24 cellular contexts compared by ENCODE assay signal in genomic region chr5:113265190-113265589, GRCh38.
DNase-seq lines count a peak whose midpoint lies in the region; TF ChIP-seq lines count a peak whose summit lies in the region.
"Had no signal": no experiment of that assay in that cellular context is flagged by ENCODE, and none has a peak within 500 bp of the region (broad histone marks: within the 10 kb centered on the region; RNA-seq: fewer than 3 reads in every experiment).

No MANE protein-coding gene starts in this region.

- no peak overlapping the region for H3K9ac ChIP-seq in H9 (ENCODE audit: extremely low read depth, insufficient read length, low read length)
- H3K9ac ChIP-seq: BLaER1 treated with 17β-estradiol and CSF1 and Interleukin-3, amounts not matched to agents 10 nM and 100 nM; SK-N-SH had no signal

- H3K4me2 ChIP-seq in H9 (ENCODE audit: insufficient read depth, insufficient read length, low read length) = no peak overlapping the region
- H3K4me2 ChIP-seq: BLaER1 treated with 17β-estradiol and CSF1 and Interleukin-3, amounts not matched to agents 10 nM and 100 nM; SK-N-SH had no signal

- no peak overlapping the region for H3K14ac ChIP-seq in H9 (ENCODE audit: insufficient read depth, low read length)

- no peak overlapping the region for H3K4me3 ChIP-seq in ovary
- H3K4me3 ChIP-seq: BLaER1 treated with 17β-estradiol and CSF1 and Interleukin-3, amounts not matched to agents 10 nM and 100 nM; MG63 had no signal

- H4K8ac ChIP-seq in H9 (replicated peaks; ENCODE audit: insufficient read length, low read depth, low read length) = no peak overlapping the region

- H3K9me3 Mint-ChIP-seq in H9 (no peaks in the 10 kb centered on the region), nephron progenitor cell (peaks cover 4% of the 10 kb centered on the region)
- H3K9me3 Mint-ChIP-seq: CD4-positive, alpha-beta T cell; HFFc6 had no signal

- H2BK5ac ChIP-seq in H9 (ENCODE audit: insufficient read length, low read length) = no peak overlapping the region

- intact Hi-C loops in ovary (cut with DNase I) = no loop called here

- no peaks in the 10 kb centered on the region for H3K23me2 ChIP-seq in H9 (ENCODE audit: insufficient read length, low read depth, low read length, poor library complexity, severe bottlenecking)

- TF ChIP-seq POLR2A in ovary (IDR thresholded peaks at IDR 0.05) = no peak

- H4K5ac ChIP-seq in H9 (ENCODE audit: insufficient read length, low read depth, low read length) = no peak overlapping the region

- H3K4me1 ChIP-seq in H9 (ENCODE audit: insufficient read depth, low read length) = peaks cover 18% of the 10 kb centered on the region
- peaks cover 20% of the 10 kb centered on the region for H3K4me1 ChIP-seq in ovary (ENCODE audit: insufficient read depth)
- H3K4me1 ChIP-seq: BLaER1 treated with 17β-estradiol and CSF1 and Interleukin-3, amounts not matched to agents 10 nM and 100 nM had no signal

- H3K4ac ChIP-seq in H9 (ENCODE audit: low read depth, low read length) = no peak overlapping the region

- no peak overlapping the region for H2BK20ac ChIP-seq in H9 (ENCODE audit: low read depth, low read length, poor library complexity, severe bottlenecking)

- H3K18ac ChIP-seq in H9 (ENCODE audit: insufficient read length, low read depth, low read length) = no peak overlapping the region

- H2AK5ac ChIP-seq in H9 (ENCODE audit: insufficient read length, low read length) = no peak overlapping the region

- H3T11ph ChIP-seq in H9 (ENCODE audit: low read length) = no peak overlapping the region

- no peak overlapping the region for H2AFZ ChIP-seq in H9 (ENCODE audit: low read length)

- H3K23ac ChIP-seq in H9 (ENCODE audit: insufficient read length, low read depth, low read length) = no peak overlapping the region

- H3K27me3 ChIP-seq in H9 (ENCODE audit: insufficient read depth, low read length) (no peaks in the 10 kb centered on the region), ovary (no peaks in the 10 kb centered on the region)
- H3K27me3 ChIP-seq: MG63 had no signal

- H3K27ac Mint-ChIP-seq in H9 (peak overlapping the region; percentile 9 to 78 (median 52); a peak in 5 of 7 replicates), nephron progenitor cell (peak overlapping the region; percentile 94)
- H3K27ac Mint-ChIP-seq: CD4-positive, alpha-beta T cell; HFFc6 had no signal

- no peaks in the 10 kb centered on the region for H4K20me1 ChIP-seq in H9 (ENCODE audit: control insufficient read depth, insufficient read depth, insufficient read length)
- H4K20me1 ChIP-seq: BLaER1 treated with 17β-estradiol and CSF1 and Interleukin-3, amounts not matched to agents 10 nM and 100 nM had no signal

- H3K36me3 Mint-ChIP-seq in H9 (ENCODE audit: insufficient read depth in 1 of 3, low read depth in 3 of 3) (peaks cover 0 to 4% (median 0%) of the 10 kb centered on the region in 3 experiments; a peak in 1 of 7 replicates), nephron progenitor cell (ENCODE audit: low read depth) (peaks cover 10% of the 10 kb centered on the region)

- WGBS in H9 (ENCODE audit: extremely low coverage, insufficient read length, low lambda C conversion rate) = no CpG with 5 or more reads among the region's 4 CpGs
- WGBS in ovary, 3 donors = 82 to 91% (median 87%) methylated on average over 4 of the region's 4 CpGs

- H3K56ac ChIP-seq in H9 (ENCODE audit: insufficient read length, low read depth, low read length) = no peak overlapping the region

- no peak overlapping the region for H2BK12ac ChIP-seq in H9 (ENCODE audit: insufficient read length, low read depth, low read length)

- no peak overlapping the region for H2BK120ac ChIP-seq in H9 (ENCODE audit: low read depth, low read length, poor library complexity, severe bottlenecking)

- H3K9me3 ChIP-seq in H9 (ENCODE audit: control insufficient read depth, low read depth, low read length) (no peaks in the 10 kb centered on the region), ovary (no peaks in the 10 kb centered on the region)
- H3K9me3 ChIP-seq: BLaER1 treated with 17β-estradiol and CSF1 and Interleukin-3, amounts not matched to agents 10 nM and 100 nM; MG63; SK-N-SH had no signal

- H3K27me3 Mint-ChIP-seq in H9 (ENCODE audit: low read depth) (no peaks in the 10 kb centered on the region), nephron progenitor cell (ENCODE audit: low read depth, poor library complexity) (no peaks in the 10 kb centered on the region)

- H3K4me3 Mint-ChIP-seq in H9 (no peak overlapping the region), nephron progenitor cell (peak overlapping the region; percentile 17)
- H3K4me3 Mint-ChIP-seq: CD4-positive, alpha-beta T cell; HFFc6 had no signal

- H4K91ac ChIP-seq in H9 (ENCODE audit: insufficient read length, low read depth, low read length) = no peak overlapping the region

- H3K79me1 ChIP-seq in H9 (ENCODE audit: insufficient read depth, low read depth, low read length, poor library complexity, severe bottlenecking) = peaks cover 5% of the 10 kb centered on the region

- DNase-seq in H9 (no peak), NCI-H69 (lab: John Stamatoyannopoulos, UW) (peak; percentile 45), epithelial cell of prostate (ENCODE audit: low read depth, low spot score) (no peak), nephron progenitor cell (no peak), HPDE6-E6E7 (ENCODE audit: extremely low spot score) (no peak), ovary (no peak)
- DNase-seq in activated CD8-positive, alpha-beta memory T cell treated with anti-CD3 and anti-CD28 coated beads, Interleukin-2, amount 50 U/mL, for 4 hours = no peak
- no peak for DNase-seq in activated CD8-positive, alpha-beta memory T cell treated with anti-CD3 and anti-CD28 coated beads for 24 hours
- DNase-seq: AML-193; CD4-positive, alpha-beta T cell; DMS53; H7; HFFc6; KBM-7; MG63; NCI-H1105 treated with DMSO at 0.1 percent for 48 hours; NCI-H146; NCI-H1930; NCI-H2107; NCI-H524 treated with DMSO at 0.1 percent for 48 hours; SIG-M5; SK-N-SH; SW 1271 had no signal

- H3K4me1 Mint-ChIP-seq in H9 = peaks cover 49 to 57% of the 10 kb centered on the region in 2 experiments
- H3K4me1 Mint-ChIP-seq in nephron progenitor cell = peaks cover 66% of the 10 kb centered on the region

- TF ChIP-seq CTCF in H9 (conservative IDR thresholded peaks at IDR 0.05) = no peak
- TF ChIP-seq CTCF in nephron progenitor cell (IDR thresholded peaks at IDR 0.05) = no peak
- no peak for TF ChIP-seq CTCF in ovary (IDR thresholded peaks at IDR 0.05)

- H3K79me2 ChIP-seq in H9 (ENCODE audit: insufficient read depth, low read length) = peaks cover 5% of the 10 kb centered on the region; the same call in 1 of the 2 replicates

- H2BK15ac ChIP-seq in H9 (ENCODE audit: low read depth, low read length) = no peak overlapping the region

- TF ChIP-seq EP300 in ovary (IDR thresholded peaks at IDR 0.05) = no peak

- H3K27ac ChIP-seq in H9 (ENCODE audit: insufficient read length, low read depth, low read length) = no peak overlapping the region
- peak overlapping the region; percentile 95 for H3K27ac ChIP-seq in epithelial cell of prostate
- H3K27ac ChIP-seq in ovary = peak overlapping the region in 1 of 2 donors; percentile 12
- H3K27ac ChIP-seq: BLaER1 treated with 17β-estradiol and CSF1 and Interleukin-3, amounts not matched to agents 10 nM and 100 nM had no signal

- H3K36me3 ChIP-seq in ovary = no peaks in the 10 kb centered on the region
- H3K36me3 ChIP-seq: BLaER1 treated with 17β-estradiol and CSF1 and Interleukin-3, amounts not matched to agents 10 nM and 100 nM; MG63 had no signal
